In genomic region chr6:147133669-147134068, GRCh38 we compare ENCODE assay signal across 20 cellular contexts.
DNase-seq lines count a peak whose midpoint lies in the region; ATAC-seq, FAIRE-seq and TF ChIP-seq lines count a peak whose summit lies in the region.
"Had no signal": no experiment of that assay in that cellular context is flagged by ENCODE, and none has a peak within 500 bp of the region (broad histone marks: within the 10 kb centered on the region; RNA-seq: fewer than 3 reads in every experiment).

No MANE protein-coding gene starts in this region.

- no peaks in the 10 kb centered on the region for H3F3A ChIP-seq in PC-3 (ENCODE audit: low read length, unreplicated experiment)

- H3K79me2 ChIP-seq in PC-3 (ENCODE audit: low read length) = no peaks in the 10 kb centered on the region

- TF ChIP-seq CTCF in PC-3 (conservative IDR thresholded peaks at IDR 0.05; ENCODE audit: low read depth, low read length) (no peak), D721Med (IDR thresholded peaks at IDR 0.05; ENCODE audit: insufficient read depth, missing control alignments) (no peak)

- H3K9me3 ChIP-seq in PC-3 (ENCODE audit: low read length) = no peaks in the 10 kb centered on the region
- H3K9me3 ChIP-seq: BE2C, BLaER1 had no signal

- no peaks in the 10 kb centered on the region for H3K27me3 ChIP-seq in PC-3 (ENCODE audit: low read length)
- H3K27me3 ChIP-seq: BE2C, BLaER1 had no signal

- CTCF ChIA-PET in PC-3 (lab: Charles Lee) = no interaction called here

- POLR2A ChIA-PET in PC-3 (lab: Charles Lee; ENCODE audit: unreplicated experiment) = no interaction called here

- intact Hi-C loops in PC-3 (cut with micrococcal nuclease) = no loop called here

- no peak overlapping the region for H2AFZ ChIP-seq in PC-3 (ENCODE audit: low read length)

- H4K20me1 ChIP-seq in PC-3 (ENCODE audit: low read length) = no peaks in the 10 kb centered on the region
- H4K20me1 ChIP-seq: BLaER1 had no signal

- H3K4me1 ChIP-seq in PC-3 (ENCODE audit: insufficient read depth, low read length) = peaks cover 40% of the 10 kb centered on the region
- H3K4me1 ChIP-seq: BLaER1 had no signal

- 0 out of 2 replicates have a peak overlapping the region, but pooled peaks have one; percentile 27 for H3K27ac ChIP-seq in PC-3 (ENCODE audit: low read length)
- H3K27ac ChIP-seq: BLaER1 had no signal

- no TSS peak for BruUV-seq in PC-3 (replicated peaks; lab: Mats Ljungman, UMichigan)

- ATAC-seq in PC-3 = no peak
- ATAC-seq in HG03457 (IDR thresholded peaks at IDR 0.05; ENCODE audit: unreplicated experiment) = no peak

- no peak overlapping the region for H3K4me2 ChIP-seq in PC-3 (ENCODE audit: low read length)
- H3K4me2 ChIP-seq: BLaER1 had no signal

- H3K9ac ChIP-seq in PC-3 (ENCODE audit: low read length) = no peak overlapping the region
- H3K9ac ChIP-seq: BLaER1 had no signal

- no peaks in the 10 kb centered on the region for H3K36me3 ChIP-seq in PC-3 (ENCODE audit: low read depth, low read length)
- H3K36me3 ChIP-seq: BE2C, BLaER1 had no signal

- H3K9me2 ChIP-seq in PC-3 (replicated peaks; ENCODE audit: low read length) = no peaks in the 10 kb centered on the region

- no peak for FAIRE-seq in D721Med (lab: Jason Lieb, UNC)
- FAIRE-seq: A204.1, G401.6, GM12891, GM19239 had no signal

- DNase-seq in NCI-H526 (lab: John Stamatoyannopoulos, UW) (peak; percentile 61 to 66), PC-3 (no peak), D721Med (ENCODE audit: insufficient read length, low spot score) (no peak), NCI-H1105 (lab: John Stamatoyannopoulos, UW) (no peak)
- DNase-seq: 8988T; ACHN; BE2C; C1 segment of cervical spinal cord; CD4-positive, alpha-beta memory T cell; CD4-positive, CD25-positive, alpha-beta regulatory T cell; CD8-positive, alpha-beta memory T cell; COR-L47; DMS79 treated with DMSO at 0.1 percent for 48 hours; GF-D8 had no signal

- H3K4me3 ChIP-seq in PC-3 (ENCODE audit: low read length) = no peak overlapping the region
- H3K4me3 ChIP-seq: BLaER1 had no signal

Comparison
In these comparisons a context has a peak if more than half of its experiments do, and no peak if none do; other contexts are left out.
1. DNase-seq: peak in NCI-H526 (2 of 2); none in PC-3 (single experiment), D721Med (single experiment) and NCI-H1105 (single experiment).